Comparison of ENCODE assay signal across 1 cellular context in genomic region chr5:156865427-156865826, GRCh38.
TF ChIP-seq lines count a peak whose summit lies in the region.

No MANE protein-coding gene starts in this region.

TF ChIP-seq in HepG2, 621 proteins besides CTCF, POLR2A, EP300 and RAD21:
- TF ChIP-seq ASH2L (IDR thresholded peaks at IDR 0.05; ENCODE audit: insufficient read length, low read depth, low read length) (no peak), FOXP1 (IDR thresholded peaks at IDR 0.05) (peak; percentile 57), FOXP1 (CRISPR knock-in tag; IDR thresholded peaks at IDR 0.05) (no peak)
